Comparison of ENCODE assay signal across 1 cellular context in genomic region chr16:474420-475122, GRCh38.
TF ChIP-seq lines count a peak whose summit lies in the region.

No MANE protein-coding gene starts in this region.

TF ChIP-seq in GM23338, 12 proteins besides CTCF, POLR2A, EP300 and RAD21 (continued from another document):
- no peak for TF ChIP-seq ZNF462 (CRISPR knock-in tag; IDR thresholded peaks at IDR 0.05)
- no peak for TF ChIP-seq JUNB (IDR thresholded peaks at IDR 0.05; ENCODE audit: unreplicated experiment)
